In the genomic region with DNA sequence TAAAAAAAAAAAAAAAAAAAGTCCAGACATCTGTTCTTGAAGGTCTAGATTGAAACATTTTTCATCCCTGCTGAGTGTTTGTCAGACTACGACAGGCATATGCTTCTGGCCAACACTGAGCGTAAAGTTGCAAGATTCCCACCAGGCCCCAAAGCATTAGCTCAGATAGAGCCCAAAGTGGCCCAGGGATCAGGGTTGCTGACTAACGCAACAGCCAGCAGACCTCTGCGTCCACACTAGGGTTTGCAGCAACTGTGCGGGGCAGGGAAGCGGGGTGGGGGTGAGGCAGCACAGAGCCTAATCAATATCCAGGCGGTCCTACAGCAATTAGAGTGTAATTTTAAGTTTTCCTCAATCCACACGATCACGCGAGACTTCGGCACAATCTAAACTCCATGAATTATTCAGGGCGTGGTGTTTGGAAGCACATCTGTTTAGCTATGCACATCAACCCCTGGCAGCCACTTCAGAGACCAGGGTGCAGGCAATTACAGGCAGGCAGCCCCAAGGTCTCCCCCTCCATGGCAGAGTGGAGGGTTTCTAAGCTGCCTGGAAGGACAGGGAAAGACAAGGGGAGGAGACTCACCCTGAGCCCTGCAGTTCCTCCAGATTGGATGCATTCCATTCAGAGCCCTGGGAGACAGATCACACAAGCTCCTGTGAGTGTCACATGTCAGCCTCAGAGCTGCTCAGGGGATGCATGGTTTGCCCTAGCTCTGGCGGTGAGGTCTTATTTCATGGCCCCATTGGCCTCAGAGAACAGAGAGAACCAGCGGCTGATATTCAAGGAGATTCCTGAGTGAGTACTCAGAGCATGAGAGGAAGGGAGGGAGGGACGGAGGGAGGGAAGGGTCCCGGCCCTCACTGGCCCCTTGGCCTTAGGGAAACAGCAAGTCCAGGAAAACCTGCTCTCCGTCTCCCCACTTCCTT, we compare ENCODE assay signal across 2 cellular contexts.
A peak's percentile ranks its signal among the peaks of the same experiment; 100 is the strongest.
TF ChIP-seq lines count a peak whose summit lies in the region.

No MANE protein-coding gene starts in this region.

TF ChIP-seq in liver, 16 proteins besides CTCF, POLR2A, EP300 and RAD21:
- TF ChIP-seq RXRA (IDR thresholded peaks at IDR 0.05) (peak in 1 of 2 donors; percentile 3), HNF4A (conservative IDR thresholded peaks at IDR 0.05) (no peak), ZBTB33 (IDR thresholded peaks at IDR 0.05) (no peak), NR2F2 (IDR thresholded peaks at IDR 0.05) (peak; percentile 73), EGR1 (IDR thresholded peaks at IDR 0.05; ENCODE audit: low read depth in 2 of 2) (no peak), SP1 (IDR thresholded peaks at IDR 0.05) (no peak), HNF4G (IDR thresholded peaks at IDR 0.05) (no peak), YY1 (IDR thresholded peaks at IDR 0.05) (no peak), TAF1 (conservative IDR thresholded peaks at IDR 0.05) (no peak), REST (IDR thresholded peaks at IDR 0.05) (no peak), MAX (IDR thresholded peaks at IDR 0.05) (no peak)
- TF ChIP-seq, protein P1, sequence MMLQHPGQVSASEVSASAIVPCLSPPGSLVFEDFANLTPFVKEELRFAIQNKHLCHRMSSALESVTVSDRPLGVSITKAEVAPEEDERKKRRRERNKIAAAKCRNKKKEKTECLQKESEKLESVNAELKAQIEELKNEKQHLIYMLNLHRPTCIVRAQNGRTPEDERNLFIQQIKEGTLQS (IDR thresholded peaks at IDR 0.05): no peak

TF ChIP-seq in HepG2, 621 proteins besides CTCF, POLR2A, EP300 and RAD21:
- TF ChIP-seq MED8 (CRISPR knock-in tag; IDR thresholded peaks at IDR 0.05; ENCODE audit: insufficient replicate concordance) (no peak), SAP130 (CRISPR knock-in tag; IDR thresholded peaks at IDR 0.05; ENCODE audit: low read depth) (no peak), ZNF205 (CRISPR knock-in tag; IDR thresholded peaks at IDR 0.05) (no peak), FLYWCH1 (CRISPR knock-in tag; IDR thresholded peaks at IDR 0.05) (no peak), ZNF17 (CRISPR knock-in tag; IDR thresholded peaks at IDR 0.05) (no peak), MED13 (CRISPR knock-in tag; IDR thresholded peaks at IDR 0.05) (no peak), CBX2 (IDR thresholded peaks at IDR 0.05; ENCODE audit: low read depth, low read length) (no peak), CBX2 (CRISPR knock-in tag; IDR thresholded peaks at IDR 0.05; ENCODE audit: low read depth) (no peak)
TF ChIP-seq in HepG2: peak in this region for 0.
